ENCODE assay signal across 8 cellular contexts in genomic region chr7:10889266-10889898, GRCh38.
A peak's percentile ranks its signal among the peaks of the same experiment; 100 is the strongest.
DNase-seq lines count a peak whose midpoint lies in the region; ATAC-seq, FAIRE-seq and TF ChIP-seq lines count a peak whose summit lies in the region.

No MANE protein-coding gene starts in this region.

- H3K4me3 ChIP-seq in AG10803 (ENCODE audit: low read length) (no peak overlapping the region), SU-DHL-6 (ENCODE audit: insufficient read depth, low read length, poor library complexity, severe bottlenecking) (no peak overlapping the region), keratinocyte (ENCODE audit: control insufficient read depth in 2 of 3, extremely low read depth in 1 of 3, insufficient read depth in 2 of 3, low read depth in 1 of 3, low read length in 3 of 3) (no peak overlapping the region)

- H3F3A ChIP-seq in SU-DHL-6 (ENCODE audit: insufficient read depth), result no peaks in the 10 kb centered on the region

- DNase-seq in AG10803 (ENCODE audit: low read depth) (peak; percentile 50), NCI-H1105 treated with DMSO at 0.1 percent for 48 hours (lab: John Stamatoyannopoulos, UW) (peak; percentile 73), T47D (ENCODE audit: low read depth in 1 of 2, low spot score in 1 of 2) (peak; percentile 60 to 81), keratinocyte (ENCODE audit: low read depth, low spot score) (peak; percentile 5)
- DNase-seq in stimulated activated CD4-positive, alpha-beta T cell treated with anti-CD3 and anti-CD28 coated beads, Interleukin-4, amount 100 ng/mL, for 1 hour, result peak; percentile 20

- no peak overlapping the region for H3K9ac ChIP-seq in SU-DHL-6 (ENCODE audit: low read length)
- H3K9ac ChIP-seq in keratinocyte (ENCODE audit: control insufficient read depth, extremely low read depth, insufficient read depth, low read length), result no peak overlapping the region

- no peak overlapping the region for H3K4me2 ChIP-seq in SU-DHL-6 (ENCODE audit: low read depth, low read length, poor library complexity, severe bottlenecking)
- H3K4me2 ChIP-seq in keratinocyte (ENCODE audit: control insufficient read depth, extremely low read depth, insufficient read depth, low read depth, low read length), result no peak overlapping the region

- 0 out of 2 replicates have a peak, but pooled peaks cover under 1% of the 10 kb centered on the region for H3K9me2 ChIP-seq in SU-DHL-6 (replicated peaks; ENCODE audit: insufficient read depth, low read length)

- H3K9me3 ChIP-seq in SU-DHL-6 (ENCODE audit: insufficient read depth, low read length), result no peaks in the 10 kb centered on the region
- H3K9me3 ChIP-seq in keratinocyte (ENCODE audit: control insufficient read depth, low read depth, low read length), result no peaks in the 10 kb centered on the region

- H3K79me2 ChIP-seq in SU-DHL-6 (ENCODE audit: insufficient read depth, low read length), result no peaks in the 10 kb centered on the region
- no peaks in the 10 kb centered on the region for H3K79me2 ChIP-seq in keratinocyte (ENCODE audit: control insufficient read depth, insufficient read depth, low read length)

- dilution Hi-C loops in keratinocyte (cut with MboI; ENCODE audit: extremely low pct_ligation_motif_present, low sequenced_read_pairs), result no loop called here

- H3K36me3 ChIP-seq in SU-DHL-6 (ENCODE audit: low read length) (no peaks in the 10 kb centered on the region), keratinocyte (ENCODE audit: control insufficient read depth in 2 of 2, extremely low read depth in 1 of 2, insufficient read depth in 2 of 2, low read length in 2 of 2) (no peaks in the 10 kb centered on the region)

- H3K27me3 ChIP-seq in SU-DHL-6 (ENCODE audit: low read length), result no peaks in the 10 kb centered on the region
- peaks cover 3% of the 10 kb centered on the region for H3K27me3 ChIP-seq in keratinocyte (ENCODE audit: control insufficient read depth, extremely low read depth, insufficient read depth, low read length)

- ATAC-seq in GM18508 (IDR thresholded peaks at IDR 0.05; ENCODE audit: insufficient read depth, unreplicated experiment), result peak; percentile 95
- peak; percentile 96 for ATAC-seq in HG02884 (IDR thresholded peaks at IDR 0.05; ENCODE audit: unreplicated experiment)

- in situ Hi-C loops in T47D (cut with HindIII; ENCODE audit: low pct_unique_long_range_greater_than_20kb, low sequenced_read_pairs), result no loop called here

- peak; percentile 72 for TF ChIP-seq CTCF in AG10803 (conservative IDR thresholded peaks at IDR 0.05; ENCODE audit: low read length)
- TF ChIP-seq CTCF in SU-DHL-6 (IDR thresholded peaks at IDR 0.05; ENCODE audit: insufficient read depth, low read length, poor library complexity, severe bottlenecking), result peak; percentile 97
- TF ChIP-seq CTCF in keratinocyte (optimal IDR thresholded peaks at IDR 0.05 in 1 of 3, IDR thresholded peaks at IDR 0.05 in 1 of 3, conservative IDR thresholded peaks at IDR 0.05 in 1 of 3; ENCODE audit: extremely low read depth in 1 of 3, insufficient read depth in 2 of 3, low read length in 3 of 3), result peak; percentile 74 to 78 (median 75)

- H3K4me1 ChIP-seq in keratinocyte (ENCODE audit: control insufficient read depth, extremely low read depth, insufficient read depth, low read length), result no peaks in the 10 kb centered on the region

- H4K20me1 ChIP-seq in SU-DHL-6 (ENCODE audit: low read depth, low read length) (no peaks in the 10 kb centered on the region), keratinocyte (ENCODE audit: control insufficient read depth, extremely low read depth, insufficient read depth, low read length) (no peaks in the 10 kb centered on the region)

- peak; percentile 75 for FAIRE-seq in keratinocyte (lab: Jason Lieb, UNC)

- H2AFZ ChIP-seq in SU-DHL-6 (ENCODE audit: low read depth, low read length, severe bottlenecking) (no peak overlapping the region), keratinocyte (ENCODE audit: control insufficient read depth, low read length) (peak overlapping the region; percentile 6)

- H3K9me1 ChIP-seq in keratinocyte (ENCODE audit: control insufficient read depth, extremely low read depth, insufficient read depth, low read length), result no peaks in the 10 kb centered on the region

- H3K27ac ChIP-seq in SU-DHL-6 (ENCODE audit: low read depth, low read length), result no peak overlapping the region
- no peak overlapping the region for H3K27ac ChIP-seq in keratinocyte (ENCODE audit: control insufficient read depth, insufficient read depth, low read length)

Comparison
In these comparisons a context has a peak if more than half of its experiments do, and no peak if none do; other contexts are left out.
1. DNase-seq: peak in every context shown above with its lines; median percentile 73 in NCI-H1105 treated with DMSO at 0.1 percent for 48 hours; 70 in T47D; 50 in AG10803; 20 in stimulated activated CD4-positive, alpha-beta T cell treated with anti-CD3 and anti-CD28 coated beads, Interleukin-4, amount 100 ng/mL, for 1 hour; 5 in keratinocyte.